Comparison of ENCODE assay signal across 14 cellular contexts in genomic region chr16:68526143-68526781, GRCh38. TPM values are rescaled to one million over a fixed set of nuclear protein-coding genes. Genes with fewer than 3 reads are reported as not detected.
A peak's percentile ranks its signal among the peaks of the same experiment; 100 is the strongest.
DNase-seq lines count a peak whose midpoint lies in the region; ATAC-seq and TF ChIP-seq lines count a peak whose summit lies in the region.
"Had no signal": no experiment of that assay in that cellular context is flagged by ENCODE, and none has a peak within 500 bp of the region (broad histone marks: within the 10 kb centered on the region; RNA-seq: fewer than 3 reads in every experiment).

No MANE protein-coding gene starts in this region.

- H3K27ac ChIP-seq in right atrium auricular region = no peak overlapping the region
- H3K27ac ChIP-seq: SJSA1 had no signal

- H3K4me1 Mint-ChIP-seq in activated B cell treated with CpG ODN at 0.5 μM for 24 hours = peaks cover 24% of the 10 kb centered on the region

- H3K36me3 ChIP-seq in right atrium auricular region = no peaks in the 10 kb centered on the region
- H3K36me3 ChIP-seq: SJSA1 had no signal

- no peak for ATAC-seq in activated B cell treated with CpG ODN at 0.5 μM for 24 hours (ENCODE audit: low read depth)
- ATAC-seq: PC-3 had no signal

- no peaks in the 10 kb centered on the region for H3K9me3 Mint-ChIP-seq in activated B cell treated with CpG ODN at 0.5 μM for 24 hours
- H3K9me3 Mint-ChIP-seq: CD4-positive, alpha-beta T cell had no signal

- DNase-seq in HuH-7 (ENCODE audit: low spot score) (peak; percentile 50), NAMALWA (ENCODE audit: low spot score) (peak; percentile 38), activated B cell treated with CpG ODN at 0.5 μM for 24 hours (no peak), posterior vena cava (ENCODE audit: low spot score) (peak; percentile 41), DMS 273 (lab: John Stamatoyannopoulos, UW; ENCODE audit: unreplicated experiment) (no peak), right atrium auricular region (ENCODE audit: low spot score) (no peak)
- DNase-seq in stimulated activated CD4-positive, alpha-beta T cell treated with anti-CD3 and anti-CD28 coated beads, Interleukin-2, amount 100 ng/mL, for 24 hours = no peak
- DNase-seq: CD4-positive, alpha-beta T cell; H9; NCI-H1048; NCI-H146; NCI-H2081; PC-3 had no signal

- CTCF ChIA-PET in activated B cell treated with CpG ODN at 0.5 μM for 24 hours (lab: Charles Lee) = interaction anchor here (1.9 kb wide), 1 partner anchor 64 kb away, joined by 12 read pairs; no protein-coding TSS in a partner anchor

- H3K27ac Mint-ChIP-seq in activated B cell treated with CpG ODN at 0.5 μM for 24 hours = peak overlapping the region; percentile 36
- H3K27ac Mint-ChIP-seq: CD4-positive, alpha-beta T cell; H9 had no signal

- H3K36me3 Mint-ChIP-seq in activated B cell treated with CpG ODN at 0.5 μM for 24 hours (ENCODE audit: low read depth) = peaks cover 1% of the 10 kb centered on the region

- no peaks in the 10 kb centered on the region for H3K27me3 Mint-ChIP-seq in activated B cell treated with CpG ODN at 0.5 μM for 24 hours
- H3K27me3 Mint-ChIP-seq: CD4-positive, alpha-beta T cell had no signal

- H3K27me3 ChIP-seq in right atrium auricular region = no peaks in the 10 kb centered on the region
- H3K27me3 ChIP-seq: SJSA1 had no signal

- no peak for TF ChIP-seq CTCF in activated B cell treated with CpG ODN at 0.5 μM for 24 hours (IDR thresholded peaks at IDR 0.05)
- no peak for TF ChIP-seq CTCF in right atrium auricular region (IDR thresholded peaks at IDR 0.05)

- POLR2A ChIA-PET in activated B cell treated with CpG ODN at 0.5 μM for 24 hours (lab: Charles Lee) = no interaction called here

- H3K9me3 ChIP-seq in right atrium auricular region = no peaks in the 10 kb centered on the region
- H3K9me3 ChIP-seq: SJSA1 had no signal

- peaks cover 0 to 22% of the 10 kb centered on the region in 2 donors for H3K4me1 ChIP-seq in right atrium auricular region

- H3K4me3 ChIP-seq in right atrium auricular region = no peak overlapping the region
- H3K4me3 ChIP-seq: SJSA1 had no signal

- intact Hi-C loops in activated B cell treated with CpG ODN at 0.5 μM for 24 hours (cut with micrococcal nuclease) = no loop called here
- intact Hi-C loops in posterior vena cava (cut with DNase I) = loop anchor here in 1 of 2 donors (10.0 kb wide), 1 partner anchor 599 kb away; no protein-coding TSS in a partner anchor

- peak overlapping the region; percentile 57 for H3K4me3 Mint-ChIP-seq in activated B cell treated with CpG ODN at 0.5 μM for 24 hours
- H3K4me3 Mint-ChIP-seq: CD4-positive, alpha-beta T cell; H9 had no signal

RNA-seq across cellular contexts. Expression of gene ZFP90, which starts 12.8 kb away (rescaled TPM):
- total RNA-seq in activated B cell treated with CpG ODN at 0.5 μM for 24 hours (18.8 and 25.1 TPM in 2 replicates), posterior vena cava (10 to 100 TPM; 17.9 to 18.1 TPM), right atrium auricular region (10 to 100 TPM in 1 of 2 donors, 1 to 10 TPM in 1; 9.1 to 20.0 TPM)

Comparison
In these comparisons a context has a peak if more than half of its experiments do, and no peak if none do; other contexts are left out.
1. DNase-seq: peak in HuH-7 (single experiment), NAMALWA (single experiment) and posterior vena cava (single experiment); none in activated B cell treated with CpG ODN at 0.5 μM for 24 hours (single experiment), DMS 273 (single experiment), stimulated activated CD4-positive, alpha-beta T cell treated with anti-CD3 and anti-CD28 coated beads, Interleukin-2, amount 100 ng/mL, for 24 hours (0 of 2) and right atrium auricular region (single experiment).